2 cellular contexts compared by ENCODE assay signal in genomic region chr10:87952612-87953011, GRCh38.
TF ChIP-seq lines count a peak whose summit lies in the region.

No MANE protein-coding gene starts in this region.

TF ChIP-seq in HEK293, 187 proteins besides CTCF, POLR2A, EP300 and RAD21:
- TF ChIP-seq ZNF510 (tag by site-specific recombination; IDR thresholded peaks at IDR 0.05; ENCODE audit: insufficient replicate concordance) (peak; percentile 51), ZNF830 (tag by site-specific recombination; IDR thresholded peaks at IDR 0.05; ENCODE audit: low read depth) (no peak), ZNF580 (tag by site-specific recombination; IDR thresholded peaks at IDR 0.05) (no peak), HIC1 (tag by site-specific recombination; IDR thresholded peaks at IDR 0.05) (peak; percentile 36; the same call in 1 of the 2 replicates), MYNN (tag by site-specific recombination; IDR thresholded peaks at IDR 0.05; ENCODE audit: borderline replicate concordance) (no peak), ZNF692 (tag by site-specific recombination; IDR thresholded peaks at IDR 0.05) (no peak), TCF7L2 (IDR thresholded peaks at IDR 0.05; ENCODE audit: borderline replicate concordance, low read depth, low read length) (peak; percentile 73; the same call in 1 of the 2 replicates), ZBTB20 (tag by site-specific recombination; IDR thresholded peaks at IDR 0.05) (peak; percentile 59; the same call in 1 of the 2 replicates), ZNF514 (tag by site-specific recombination; IDR thresholded peaks at IDR 0.05) (no peak)

TF ChIP-seq in GM12878, 131 proteins besides CTCF, POLR2A, EP300 and RAD21:
- TF ChIP-seq BMI1 (IDR thresholded peaks at IDR 0.05; ENCODE audit: borderline replicate concordance) (no peak), ESRRA (IDR thresholded peaks at IDR 0.05; ENCODE audit: low read length) (no peak), JUND (IDR thresholded peaks at IDR 0.05; ENCODE audit: low read depth, low read length) (no peak), KDM1A (IDR thresholded peaks at IDR 0.05; ENCODE audit: borderline replicate concordance) (no peak), MXI1 (IDR thresholded peaks at IDR 0.05; ENCODE audit: low read depth, low read length) (no peak), RFX5 (IDR thresholded peaks at IDR 0.05; ENCODE audit: low read depth, low read length) (no peak), CBX5 (IDR thresholded peaks at IDR 0.05; ENCODE audit: low read depth) (no peak), HSF1 (IDR thresholded peaks at IDR 0.05; ENCODE audit: low read depth, low read length) (no peak), ZNF592 (IDR thresholded peaks at IDR 0.05) (no peak), NBN (IDR thresholded peaks at IDR 0.05) (no peak), HDAC6 (IDR thresholded peaks at IDR 0.05; ENCODE audit: unreplicated experiment) (no peak), BACH1 (IDR thresholded peaks at IDR 0.05; ENCODE audit: borderline replicate concordance) (no peak)
